11 cellular contexts compared by ENCODE assay signal in genomic region chr10:71246591-71247143, GRCh38. TPM values are rescaled to one million over a fixed set of nuclear protein-coding genes. Genes with fewer than 3 reads are reported as not detected.
DNase-seq lines count a peak whose midpoint lies in the region; ATAC-seq, FAIRE-seq and TF ChIP-seq lines count a peak whose summit lies in the region.
"Had no signal": no experiment of that assay in that cellular context is flagged by ENCODE, and none has a peak within 500 bp of the region (broad histone marks: within the 10 kb centered on the region; RNA-seq: fewer than 3 reads in every experiment).

No MANE protein-coding gene starts in this region.

- intact Hi-C loops in Calu3 (cut with micrococcal nuclease; ENCODE audit: unreplicated experiment), result no loop called here

- no peaks in the 10 kb centered on the region for H3K36me3 Mint-ChIP-seq in Calu3 (ENCODE audit: insufficient read depth, unreplicated experiment)
- no peaks in the 10 kb centered on the region for H3K36me3 Mint-ChIP-seq in nephron (ENCODE audit: low read depth)
- H3K36me3 Mint-ChIP-seq: activated naive CD4-positive, alpha-beta T cell treated with anti-CD3 and anti-CD28 coated beads, Interleukin-2, amount 50 U/mL, for 24 hours had no signal

- ATAC-seq in HG02970 (IDR thresholded peaks at IDR 0.05; ENCODE audit: low FRiP score, unreplicated experiment), result no peak
- no peak for ATAC-seq in GM21360 (IDR thresholded peaks at IDR 0.05; ENCODE audit: unreplicated experiment)

- H3K27me3 Mint-ChIP-seq in Calu3 (ENCODE audit: unreplicated experiment) (peaks cover 11% of the 10 kb centered on the region), nephron (ENCODE audit: low read depth) (peaks cover 10% of the 10 kb centered on the region)

- peak; percentile 10 for FAIRE-seq in colon (lab: Jason Lieb, UNC)

- H3K4me1 Mint-ChIP-seq in Calu3 (ENCODE audit: low read depth, unreplicated experiment) (peaks cover 14% of the 10 kb centered on the region), nephron (peaks cover 71% of the 10 kb centered on the region)
- H3K4me1 Mint-ChIP-seq: activated naive CD4-positive, alpha-beta T cell treated with anti-CD3 and anti-CD28 coated beads, Interleukin-2, amount 50 U/mL, for 24 hours had no signal

- no peak overlapping the region for H3K4me3 Mint-ChIP-seq in Calu3 (ENCODE audit: low read depth, unreplicated experiment)
- no peak overlapping the region for H3K4me3 Mint-ChIP-seq in nephron
- H3K4me3 Mint-ChIP-seq: activated naive CD4-positive, alpha-beta T cell treated with anti-CD3 and anti-CD28 coated beads, Interleukin-2, amount 50 U/mL, for 24 hours had no signal

- CTCF ChIA-PET in Calu3 (lab: Charles Lee), result interaction anchor here (0.9 to 1.9 kb wide), 4 partner anchors 9 to 230 kb away, joined by 3 to 6 read pairs (median 4); no protein-coding TSS in a partner anchor

- no TSS peak for BruUV-seq in Calu3 (replicated peaks; lab: Mats Ljungman, UMichigan)

- no peaks in the 10 kb centered on the region for H3K9me3 Mint-ChIP-seq in Calu3 (ENCODE audit: low read depth, unreplicated experiment)
- no peaks in the 10 kb centered on the region for H3K9me3 Mint-ChIP-seq in nephron
- H3K9me3 Mint-ChIP-seq: activated naive CD4-positive, alpha-beta T cell treated with anti-CD3 and anti-CD28 coated beads, Interleukin-2, amount 50 U/mL, for 24 hours had no signal

- H3K27ac Mint-ChIP-seq in Calu3 (ENCODE audit: unreplicated experiment) (peak overlapping the region; percentile 6), nephron (peak overlapping the region; percentile 97 to 98 (median 97))
- H3K27ac Mint-ChIP-seq: activated naive CD4-positive, alpha-beta T cell treated with anti-CD3 and anti-CD28 coated beads, Interleukin-2, amount 50 U/mL, for 24 hours had no signal

- DNase-seq in Calu3 (peak; percentile 71), NCI-H226 (peak; percentile 69), 8988T (no peak), kidney glomerular epithelial cell (lab: John Stamatoyannopoulos, UW) (no peak)
- DNase-seq: activated CD4-positive, alpha-beta T cell treated with anti-CD3 and anti-CD28 coated beads, Interleukin-2, amount 50 U/mL, for 48 hours; NCI-H2029 had no signal

- TF ChIP-seq CTCF in Calu3 (IDR thresholded peaks at IDR 0.05; ENCODE audit: unreplicated experiment) (no peak), nephron (IDR thresholded peaks at IDR 0.05; ENCODE audit: unreplicated experiment in 3 of 3) (no peak)

RNA-seq across cellular contexts. Expression of gene UNC5B, which starts 34.3 kb away (rescaled TPM):
- total RNA-seq in Calu3 (2022), result 0.07 and 0.39 TPM in 2 replicates

Comparison
In these comparisons a context has a peak if more than half of its experiments do, and no peak if none do; other contexts are left out.
1. DNase-seq: peak in Calu3 (single experiment) and NCI-H226 (single experiment); none in 8988T (single experiment) and kidney glomerular epithelial cell (single experiment).